ENCODE assay signal across 1 cellular context in genomic region chr22:29780781-29781676, GRCh38.
A peak's percentile ranks its signal among the peaks of the same experiment; 100 is the strongest.
TF ChIP-seq lines count a peak whose summit lies in the region.

No MANE protein-coding gene starts in this region.

TF ChIP-seq in SK-N-SH, 30 proteins besides CTCF, POLR2A, EP300 and RAD21 (continued from another document):
- TF ChIP-seq GABPA (IDR thresholded peaks at IDR 0.05; ENCODE audit: low read depth) (no peak), MEF2A (IDR thresholded peaks at IDR 0.05; ENCODE audit: borderline replicate concordance, low read depth) (no peak), RFX5 (IDR thresholded peaks at IDR 0.05; ENCODE audit: low read length) (no peak), MAX (IDR thresholded peaks at IDR 0.05; ENCODE audit: low read depth) (peak; percentile 54), NFIC (IDR thresholded peaks at IDR 0.05; ENCODE audit: borderline replicate concordance) (peak; percentile 65), TCF12 (IDR thresholded peaks at IDR 0.05) (peak; percentile 69), RXRA (IDR thresholded peaks at IDR 0.05; ENCODE audit: borderline replicate concordance, low read depth) (no peak), FOSL2 (IDR thresholded peaks at IDR 0.05; ENCODE audit: borderline replicate concordance, low read depth) (peak; percentile 94)
- TF ChIP-seq, protein P1, sequence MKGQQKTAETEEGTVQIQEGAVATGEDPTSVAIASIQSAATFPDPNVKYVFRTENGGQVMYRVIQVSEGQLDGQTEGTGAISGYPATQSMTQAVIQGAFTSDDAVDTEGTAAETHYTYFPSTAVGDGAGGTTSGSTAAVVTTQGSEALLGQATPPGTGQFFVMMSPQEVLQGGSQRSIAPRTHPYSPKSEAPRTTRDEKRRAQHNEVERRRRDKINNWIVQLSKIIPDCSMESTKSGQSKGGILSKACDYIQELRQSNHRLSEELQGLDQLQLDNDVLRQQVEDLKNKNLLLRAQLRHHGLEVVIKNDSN (IDR thresholded peaks at IDR 0.05; ENCODE audit: borderline replicate concordance, low read depth): no peak
